Comparison of ENCODE assay signal across 20 cellular contexts in the genomic region with DNA sequence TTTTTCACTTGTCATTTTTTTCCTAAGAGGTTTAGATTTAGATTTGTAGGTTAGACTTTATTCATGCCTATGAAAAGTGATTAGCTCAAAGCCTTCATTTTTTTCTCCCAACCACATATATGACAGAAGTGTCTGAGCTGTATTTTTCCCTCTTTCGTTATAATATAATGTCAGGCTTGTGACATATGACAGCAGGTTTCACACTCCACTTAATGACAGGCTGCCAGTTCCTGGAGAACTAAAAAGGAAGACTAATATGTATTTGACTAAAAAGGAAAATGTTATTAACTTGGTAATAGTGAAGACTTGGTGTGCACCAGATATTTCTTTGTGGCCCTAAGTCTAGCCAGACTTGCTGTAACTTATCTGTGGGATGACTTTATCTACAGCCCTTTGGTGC.
DNase-seq lines count a peak whose midpoint lies in the region; ATAC-seq and TF ChIP-seq lines count a peak whose summit lies in the region.
"Had no signal": no experiment of that assay in that cellular context is flagged by ENCODE, and none has a peak within 500 bp of the region (broad histone marks: within the 10 kb centered on the region; RNA-seq: fewer than 3 reads in every experiment).

No MANE protein-coding gene starts in this region.

- ATAC-seq in natural killer cell treated with Interleukin-12 subunit alpha and Interleukin-12 subunit beta and Interleukin-15 and Interleukin-18, amount 100 ng/mL, for 72 hours = no peak
- ATAC-seq in natural killer cell (no peak), GM19467 (IDR thresholded peaks at IDR 0.05; ENCODE audit: unreplicated experiment) (no peak)
- no peak for ATAC-seq in activated T-helper 17 cell treated with anti-CD3 and anti-CD28 coated beads, Interleukin-2, amount 50 U/mL, for 72 hours (replicated peaks)

- H3K36me3 ChIP-seq in SK-N-SH (replicated peaks in 1 of 2; ENCODE audit: control insufficient read depth in 1 of 2, insufficient read depth in 2 of 2, low read length in 1 of 2) = peaks cover 12% of the 10 kb centered on the region in 2 experiments
- H3K36me3 ChIP-seq: Peyer's patch, SJCRH30 had no signal

- H3K27ac ChIP-seq in SK-N-SH (ENCODE audit: low read depth in 2 of 2, low read length in 1 of 2) = no peak overlapping the region
- H3K27ac ChIP-seq: C4-2B, Peyer's patch, SJCRH30 had no signal

- no peaks in the 10 kb centered on the region for H3K9me3 ChIP-seq in SK-N-SH
- H3K9me3 ChIP-seq: Peyer's patch, SJCRH30 had no signal

- no peaks in the 10 kb centered on the region for H3K27me3 ChIP-seq in SK-N-SH (ENCODE audit: insufficient read depth)
- H3K27me3 ChIP-seq: Peyer's patch, SJCRH30 had no signal

- H3K4me3 Mint-ChIP-seq in T-helper 1 cell treated with Interleukin-12 subunit alpha and Interleukin-12 subunit beta and Interleukin-4 antibody, amounts not matched to agents 30 μg/mL and 1 μg/mL, for 36 hours = no peak overlapping the region
- peak overlapping the region; percentile 54 for H3K4me3 Mint-ChIP-seq in natural killer cell treated with Interleukin-12 subunit alpha and Interleukin-12 subunit beta and Interleukin-15 and Interleukin-18, amount 100 ng/mL, for 72 hours
- H3K4me3 Mint-ChIP-seq in natural killer cell = no peak overlapping the region
- peak overlapping the region; percentile 39 for H3K4me3 Mint-ChIP-seq in activated T-helper 17 cell treated with anti-CD3 and anti-CD28 coated beads, Interleukin-2, amount 50 U/mL, for 72 hours

- H3K27ac Mint-ChIP-seq in T-helper 1 cell treated with Interleukin-12 subunit alpha and Interleukin-12 subunit beta and Interleukin-4 antibody, amounts not matched to agents 30 μg/mL and 1 μg/mL, for 36 hours = peak overlapping the region; percentile 79
- H3K27ac Mint-ChIP-seq in natural killer cell treated with Interleukin-12 subunit alpha and Interleukin-12 subunit beta and Interleukin-15 and Interleukin-18, amount 100 ng/mL, for 72 hours = peak overlapping the region; percentile 48 to 77
- H3K27ac Mint-ChIP-seq in natural killer cell = no peak overlapping the region
- peak overlapping the region; percentile 65 for H3K27ac Mint-ChIP-seq in activated T-helper 17 cell treated with anti-CD3 and anti-CD28 coated beads, Interleukin-2, amount 50 U/mL, for 72 hours

- H3F3A ChIP-seq in SK-N-SH (replicated peaks; ENCODE audit: insufficient read depth) = peaks cover 13% of the 10 kb centered on the region

- no peak for TF ChIP-seq EP300 in SK-N-SH (IDR thresholded peaks at IDR 0.05; ENCODE audit: borderline replicate concordance in 1 of 2, low read depth in 1 of 2, low read length in 1 of 2)

- H3K9me3 Mint-ChIP-seq in T-helper 1 cell treated with Interleukin-12 subunit alpha and Interleukin-12 subunit beta and Interleukin-4 antibody, amounts not matched to agents 30 μg/mL and 1 μg/mL, for 36 hours = no peaks in the 10 kb centered on the region
- H3K9me3 Mint-ChIP-seq in natural killer cell treated with Interleukin-12 subunit alpha and Interleukin-12 subunit beta and Interleukin-15 and Interleukin-18, amount 100 ng/mL, for 72 hours = no peaks in the 10 kb centered on the region
- no peaks in the 10 kb centered on the region for H3K9me3 Mint-ChIP-seq in natural killer cell
- H3K9me3 Mint-ChIP-seq in activated T-helper 17 cell treated with anti-CD3 and anti-CD28 coated beads, Interleukin-2, amount 50 U/mL, for 72 hours = no peaks in the 10 kb centered on the region

- TF ChIP-seq RAD21 in SK-N-SH (IDR thresholded peaks at IDR 0.05; ENCODE audit: low read length) = no peak

- H3K4me1 ChIP-seq in SK-N-SH (ENCODE audit: control insufficient read depth in 1 of 2, insufficient read depth in 2 of 2, low read depth in 1 of 2, low read length in 1 of 2) = peaks cover 6 to 7% of the 10 kb centered on the region in 2 experiments
- H3K4me1 ChIP-seq: Peyer's patch, SJCRH30 had no signal

- no peak overlapping the region for H3K4me3 ChIP-seq in SK-N-SH (ENCODE audit: low read depth in 2 of 2, low read length in 1 of 2)
- H3K4me3 ChIP-seq: Peyer's patch, SJCRH30 had no signal

- peaks cover 58% of the 10 kb centered on the region for H3K4me1 Mint-ChIP-seq in T-helper 1 cell treated with Interleukin-12 subunit alpha and Interleukin-12 subunit beta and Interleukin-4 antibody, amounts not matched to agents 30 μg/mL and 1 μg/mL, for 36 hours (ENCODE audit: low read depth)
- H3K4me1 Mint-ChIP-seq in natural killer cell treated with Interleukin-12 subunit alpha and Interleukin-12 subunit beta and Interleukin-15 and Interleukin-18, amount 100 ng/mL, for 72 hours (ENCODE audit: low read depth in 2 of 2) = peaks cover 30 to 41% of the 10 kb centered on the region in 2 donors
- peaks cover 12 to 29% of the 10 kb centered on the region in 2 donors for H3K4me1 Mint-ChIP-seq in natural killer cell
- H3K4me1 Mint-ChIP-seq in activated T-helper 17 cell treated with anti-CD3 and anti-CD28 coated beads, Interleukin-2, amount 50 U/mL, for 72 hours = peaks cover 24% of the 10 kb centered on the region

- H3K27me3 Mint-ChIP-seq in T-helper 1 cell treated with Interleukin-12 subunit alpha and Interleukin-12 subunit beta and Interleukin-4 antibody, amounts not matched to agents 30 μg/mL and 1 μg/mL, for 36 hours (ENCODE audit: low read depth) = no peaks in the 10 kb centered on the region
- H3K27me3 Mint-ChIP-seq in natural killer cell treated with Interleukin-12 subunit alpha and Interleukin-12 subunit beta and Interleukin-15 and Interleukin-18, amount 100 ng/mL, for 72 hours = no peaks in the 10 kb centered on the region
- no peaks in the 10 kb centered on the region for H3K27me3 Mint-ChIP-seq in natural killer cell (ENCODE audit: low read depth in 2 of 2)
- H3K27me3 Mint-ChIP-seq in activated T-helper 17 cell treated with anti-CD3 and anti-CD28 coated beads, Interleukin-2, amount 50 U/mL, for 72 hours = no peaks in the 10 kb centered on the region

- WGBS in SK-N-SH (ENCODE audit: low lambda C conversion rate) = 92% methylated on average over 1 of the region's 1 CpG

- H4K20me1 ChIP-seq in SK-N-SH (ENCODE audit: insufficient read depth) = peaks cover 91% of the 10 kb centered on the region

- no peak overlapping the region for H3K9ac ChIP-seq in SK-N-SH

- H3K9me2 ChIP-seq in SK-N-SH = no peaks in the 10 kb centered on the region

- intact Hi-C loops in natural killer cell (cut with micrococcal nuclease) = no loop called here

- peaks cover 10% of the 10 kb centered on the region for H3K36me3 Mint-ChIP-seq in T-helper 1 cell treated with Interleukin-12 subunit alpha and Interleukin-12 subunit beta and Interleukin-4 antibody, amounts not matched to agents 30 μg/mL and 1 μg/mL, for 36 hours (ENCODE audit: low read depth)
- H3K36me3 Mint-ChIP-seq in natural killer cell treated with Interleukin-12 subunit alpha and Interleukin-12 subunit beta and Interleukin-15 and Interleukin-18, amount 100 ng/mL, for 72 hours = no peaks in the 10 kb centered on the region
- H3K36me3 Mint-ChIP-seq in natural killer cell = no peaks in the 10 kb centered on the region
- H3K36me3 Mint-ChIP-seq in activated T-helper 17 cell treated with anti-CD3 and anti-CD28 coated beads, Interleukin-2, amount 50 U/mL, for 72 hours (ENCODE audit: low read depth) = peaks cover 18% of the 10 kb centered on the region

- H2AFZ ChIP-seq in SK-N-SH (ENCODE audit: low read depth) = no peak overlapping the region

- DNase-seq in T-helper 1 cell (no peak), natural killer cell (no peak), ecto neural progenitor cell (ENCODE audit: low spot score) (no peak), SK-N-SH (no peak)
- no peak for DNase-seq in natural killer cell treated with Interleukin-12 subunit alpha and Interleukin-12 subunit beta and Interleukin-15 and Interleukin-18, amount 100 ng/mL, for 72 hours (ENCODE audit: low spot score)
- DNase-seq: GOT3, HCEC 1CT, KG1, NCI-H1092 treated with DMSO at 0.1 percent for 48 hours, NCI-H1436 treated with DMSO at 0.1 percent for 48 hours, NCI-H1930, NCI-H226, NCI-H510A treated with DMSO at 0.1 percent for 48 hours, NCI-H774, Peyer's patch, SJCRH30 had no signal

- no peak overlapping the region for H3K4me2 ChIP-seq in SK-N-SH

- CTCF ChIA-PET in SK-N-SH (lab: Yijun Ruan, JAX) = interaction anchor here (0.9 to 2.9 kb wide), 3 partner anchors 9 to 433 kb away, joined by 3 to 10 read pairs (median 6); no protein-coding TSS in a partner anchor

- H3K79me2 ChIP-seq in SK-N-SH (ENCODE audit: insufficient read depth) = peaks cover 88% of the 10 kb centered on the region

- no peak for TF ChIP-seq CTCF in natural killer cell (IDR thresholded peaks at IDR 0.05)
- no peak for TF ChIP-seq CTCF in SK-N-SH (IDR thresholded peaks at IDR 0.05)

- POLR2A ChIA-PET in SK-N-SH (lab: Yijun Ruan, JAX) = no interaction called here

TF ChIP-seq in SK-N-SH, 30 proteins besides CTCF, POLR2A, EP300 and RAD21 (continues in another document):
- TF ChIP-seq JUND (IDR thresholded peaks at IDR 0.05) (no peak), TAF1 (IDR thresholded peaks at IDR 0.05; ENCODE audit: borderline replicate concordance, low read depth, low read length) (no peak), MAX (IDR thresholded peaks at IDR 0.05; ENCODE audit: low read depth) (no peak), MEF2A (IDR thresholded peaks at IDR 0.05; ENCODE audit: borderline replicate concordance, low read depth) (no peak), NRF1 (IDR thresholded peaks at IDR 0.05; ENCODE audit: low read depth, low read length) (no peak)
- TF ChIP-seq, protein P1, sequence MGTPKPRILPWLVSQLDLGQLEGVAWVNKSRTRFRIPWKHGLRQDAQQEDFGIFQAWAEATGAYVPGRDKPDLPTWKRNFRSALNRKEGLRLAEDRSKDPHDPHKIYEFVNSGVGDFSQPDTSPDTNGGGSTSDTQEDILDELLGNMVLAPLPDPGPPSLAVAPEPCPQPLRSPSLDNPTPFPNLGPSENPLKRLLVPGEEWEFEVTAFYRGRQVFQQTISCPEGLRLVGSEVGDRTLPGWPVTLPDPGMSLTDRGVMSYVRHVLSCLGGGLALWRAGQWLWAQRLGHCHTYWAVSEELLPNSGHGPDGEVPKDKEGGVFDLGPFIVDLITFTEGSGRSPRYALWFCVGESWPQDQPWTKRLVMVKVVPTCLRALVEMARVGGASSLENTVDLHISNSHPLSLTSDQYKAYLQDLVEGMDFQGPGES (IDR thresholded peaks at IDR 0.05; ENCODE audit: low read depth, low read length) = no peak

Comparison
In these comparisons a context has a peak if more than half of its experiments do, and no peak if none do; other contexts are left out.
1. H3K27ac Mint-ChIP-seq: peak in T-helper 1 cell treated with Interleukin-12 subunit alpha and Interleukin-12 subunit beta and Interleukin-4 antibody, amounts not matched to agents 30 μg/mL and 1 μg/mL, for 36 hours (single experiment), natural killer cell treated with Interleukin-12 subunit alpha and Interleukin-12 subunit beta and Interleukin-15 and Interleukin-18, amount 100 ng/mL, for 72 hours (2 of 2) and activated T-helper 17 cell treated with anti-CD3 and anti-CD28 coated beads, Interleukin-2, amount 50 U/mL, for 72 hours (single experiment); none in natural killer cell (0 of 2).
2. H3K4me3 Mint-ChIP-seq: peak in natural killer cell treated with Interleukin-12 subunit alpha and Interleukin-12 subunit beta and Interleukin-15 and Interleukin-18, amount 100 ng/mL, for 72 hours (single experiment) and activated T-helper 17 cell treated with anti-CD3 and anti-CD28 coated beads, Interleukin-2, amount 50 U/mL, for 72 hours (single experiment); none in T-helper 1 cell treated with Interleukin-12 subunit alpha and Interleukin-12 subunit beta and Interleukin-4 antibody, amounts not matched to agents 30 μg/mL and 1 μg/mL, for 36 hours (single experiment) and natural killer cell (single experiment).